7 cellular contexts compared by ENCODE assay signal in genomic region chr16:52630711-52631110, GRCh38.
"Had no signal": no experiment of that assay in that cellular context is flagged by ENCODE, and none has a peak within 500 bp of the region (broad histone marks: within the 10 kb centered on the region; RNA-seq: fewer than 3 reads in every experiment).

No MANE protein-coding gene starts in this region.

- H3K27ac ChIP-seq: HL-60, KMS-11 had no signal

- H3K4me3 ChIP-seq: K562 had no signal

- ATAC-seq: K562 had no signal

- DNase-seq: IMR-90, KBM-7, KG1 had no signal

- FAIRE-seq: HTR-8/SVneo, K562 had no signal

- H3K9ac ChIP-seq: KMS-11 had no signal

- H3K4me2 ChIP-seq: KMS-11 had no signal
